In genomic region chr15:92654662-92655061, GRCh38 we compare ENCODE assay signal across 8 cellular contexts. TPM values are rescaled to one million over a fixed set of nuclear protein-coding genes. Genes with fewer than 3 reads are reported as not detected.
A peak's percentile ranks its signal among the peaks of the same experiment; 100 is the strongest.
DNase-seq lines count a peak whose midpoint lies in the region; ATAC-seq and TF ChIP-seq lines count a peak whose summit lies in the region.
"Had no signal": no experiment of that assay in that cellular context is flagged by ENCODE, and none has a peak within 500 bp of the region (broad histone marks: within the 10 kb centered on the region; RNA-seq: fewer than 3 reads in every experiment).

No MANE protein-coding gene starts in this region.

- H3K9me3 ChIP-seq in HUES6 (ENCODE audit: control insufficient read depth, insufficient read depth, low read depth, low read length) (peaks cover 13% of the 10 kb centered on the region), duodenal mucosa (ENCODE audit: control insufficient read depth in 1 of 2, low read length in 2 of 2) (no peaks in the 10 kb centered on the region), psoas muscle (no peaks in the 10 kb centered on the region)

- no peak overlapping the region for H3K27ac Mint-ChIP-seq in Calu3 (ENCODE audit: unreplicated experiment)

- DNase-seq in Calu3 (no peak), psoas muscle (no peak), KG1 (lab: John Stamatoyannopoulos, UW) (no peak), T1000 (lab: John Stamatoyannopoulos, UW) (no peak)
- DNase-seq: NCI-H1930 had no signal

- H3K4me1 Mint-ChIP-seq in Calu3 (ENCODE audit: low read depth, unreplicated experiment): no peaks in the 10 kb centered on the region

- CTCF ChIA-PET in Calu3 (lab: Charles Lee): interaction anchor here (0.7 to 0.9 kb wide), 2 partner anchors 133 to 226 kb away, joined by 3 to 5 read pairs; no protein-coding TSS in a partner anchor

- ATAC-seq in psoas muscle (no peak), GM18868 (IDR thresholded peaks at IDR 0.05; ENCODE audit: unreplicated experiment) (no peak)

- 69 to 76% (median 70%) methylated on average over 7 of the region's 7 CpGs for WGBS in psoas muscle, 3 donors

- H3K4me1 ChIP-seq in HUES6 (ENCODE audit: control insufficient read depth, insufficient read depth, low read length): peaks cover 45% of the 10 kb centered on the region
- peaks cover 0 to 13% of the 10 kb centered on the region in 2 donors for H3K4me1 ChIP-seq in duodenal mucosa (ENCODE audit: control insufficient read depth in 1 of 2, insufficient read depth in 2 of 2, low read length in 2 of 2)
- no peaks in the 10 kb centered on the region for H3K4me1 ChIP-seq in psoas muscle

- peak overlapping the region; percentile 84 for H3K4me3 ChIP-seq in HUES6 (ENCODE audit: low read depth, low read length)
- H3K4me3 ChIP-seq in duodenal mucosa (ENCODE audit: low read depth in 1 of 2, low read length in 2 of 2): peak overlapping the region; percentile 46 to 70
- peak overlapping the region; percentile 73 for H3K4me3 ChIP-seq in psoas muscle

- H3K27ac ChIP-seq in HUES6 (ENCODE audit: low read depth, low read length): no peak overlapping the region
- no peak overlapping the region for H3K27ac ChIP-seq in duodenal mucosa (ENCODE audit: low read depth, low read length)
- no peak overlapping the region for H3K27ac ChIP-seq in psoas muscle

- intact Hi-C loops in Calu3 (cut with micrococcal nuclease; ENCODE audit: unreplicated experiment) (no loop called here), psoas muscle (cut with DNase I) (loop anchor here in 1 of 2 donors (10.0 kb wide), 1 partner anchor 50 kb away; no protein-coding TSS in a partner anchor)

- H3K27me3 ChIP-seq in HUES6 (ENCODE audit: control insufficient read depth, insufficient read depth, low read length): peaks cover 16% of the 10 kb centered on the region
- no peaks in the 10 kb centered on the region for H3K27me3 ChIP-seq in duodenal mucosa (ENCODE audit: control insufficient read depth in 1 of 2, insufficient read depth in 2 of 2, low read length in 2 of 2)
- H3K27me3 ChIP-seq in psoas muscle (ENCODE audit: insufficient read depth in 3 of 3, low read length in 2 of 3): peaks cover 0 to 6% (median 0%) of the 10 kb centered on the region in 3 donors

- peaks cover 9% of the 10 kb centered on the region for H3K36me3 Mint-ChIP-seq in Calu3 (ENCODE audit: insufficient read depth, unreplicated experiment)

- peak overlapping the region; percentile 77 for H3K4me3 Mint-ChIP-seq in Calu3 (ENCODE audit: low read depth, unreplicated experiment)

- TSS peak; percentile 24 for BruUV-seq in Calu3 (replicated peaks; lab: Mats Ljungman, UMichigan)

- TF ChIP-seq CTCF in Calu3 (IDR thresholded peaks at IDR 0.05; ENCODE audit: unreplicated experiment) (no peak), psoas muscle (IDR thresholded peaks at IDR 0.05) (no peak)

- H3K36me3 ChIP-seq in HUES6 (ENCODE audit: control insufficient read depth, insufficient read depth, low read length): peaks cover 24% of the 10 kb centered on the region; the same call in 1 of the 2 replicates
- H3K36me3 ChIP-seq in duodenal mucosa (ENCODE audit: control insufficient read depth in 1 of 2, insufficient read depth in 2 of 2, low read length in 2 of 2): no peaks in the 10 kb centered on the region
- H3K36me3 ChIP-seq in psoas muscle (ENCODE audit: insufficient read depth in 1 of 2, low read depth in 1 of 2): no peaks in the 10 kb centered on the region

- peaks cover 42% of the 10 kb centered on the region for H3K27me3 Mint-ChIP-seq in Calu3 (ENCODE audit: unreplicated experiment)

- peaks cover 3% of the 10 kb centered on the region for H3K9me3 Mint-ChIP-seq in Calu3 (ENCODE audit: low read depth, unreplicated experiment)

- peak overlapping the region; percentile 39 for H3K9ac ChIP-seq in HUES6 (ENCODE audit: low read length)
- no peak overlapping the region for H3K9ac ChIP-seq in duodenal mucosa (ENCODE audit: low read depth in 1 of 2, low read length in 2 of 2)

RNA-seq across cellular contexts. Expression of gene FAM174B, which starts 0.9 kb away (rescaled TPM):
- total RNA-seq in Calu3 (2022) (12.4 and 15.3 TPM in 2 replicates), psoas muscle (10 to 100 TPM in 3 of 4 donors, 1 to 10 TPM in 1; 9.5 to 22.1 (median 12.2) TPM)
- polyA plus RNA-seq in psoas muscle: 10 to 100 TPM in 1 of 3 donors, 1 to 10 TPM in 2; 7.6 to 12.1 (median 7.8) TPM
